ENCODE assay signal across 14 cellular contexts in genomic region chr19:47405854-47406417, GRCh38. TPM values are rescaled to one million over a fixed set of nuclear protein-coding genes. Genes with fewer than 3 reads are reported as not detected.
DNase-seq lines count a peak whose midpoint lies in the region; ATAC-seq and TF ChIP-seq lines count a peak whose summit lies in the region.
"Had no signal": no experiment of that assay in that cellular context is flagged by ENCODE, and none has a peak within 500 bp of the region (broad histone marks: within the 10 kb centered on the region; RNA-seq: fewer than 3 reads in every experiment).

No MANE protein-coding gene starts in this region.

- POLR2A ChIA-PET in Caco-2 (lab: Charles Lee): no interaction called here
- POLR2A ChIA-PET in WTC11 (lab: Charles Lee): no interaction called here

- intact Hi-C loops in Caco-2 (cut with micrococcal nuclease; ENCODE audit: unreplicated experiment): no loop called here
- intact Hi-C loops in lower leg skin (cut with DNase I; ENCODE audit: low total_unique reads): loop anchor here (10.0 kb wide), 1 partner anchor 101 kb away; the partner anchor contains the start of gene C5AR1

- H3K36me3 ChIP-seq in Caco-2 (ENCODE audit: control insufficient read depth, insufficient read depth, low read length): no peaks in the 10 kb centered on the region
- no peaks in the 10 kb centered on the region for H3K36me3 ChIP-seq in H7 (replicated peaks; ENCODE audit: control insufficient read depth, insufficient read depth, low read length)
- H3K36me3 ChIP-seq: BLaER1 treated with 17β-estradiol and CSF1 and Interleukin-3, amounts not matched to agents 10 nM and 100 nM had no signal

- peaks cover 30% of the 10 kb centered on the region for H3K27me3 Mint-ChIP-seq in Caco-2 (ENCODE audit: insufficient read depth, unreplicated experiment)
- peaks cover 14% of the 10 kb centered on the region for H3K27me3 Mint-ChIP-seq in WTC11 (ENCODE audit: low read depth)
- H3K27me3 Mint-ChIP-seq in endothelial cell (ENCODE audit: unreplicated experiment): peaks cover 8% of the 10 kb centered on the region

- 92% methylated on average over 5 of the region's 5 CpGs for WGBS in lower leg skin, 2 donors

- peaks cover 6% of the 10 kb centered on the region for H3K36me3 Mint-ChIP-seq in Caco-2 (ENCODE audit: insufficient read depth, unreplicated experiment)
- H3K36me3 Mint-ChIP-seq in WTC11: no peaks in the 10 kb centered on the region
- H3K36me3 Mint-ChIP-seq in endothelial cell (ENCODE audit: low read depth, unreplicated experiment): peaks cover 8% of the 10 kb centered on the region

- ATAC-seq in WTC11: no peak
- no peak for ATAC-seq in GM21390 (IDR thresholded peaks at IDR 0.05; ENCODE audit: unreplicated experiment)
- ATAC-seq: GM12878 had no signal

- TF ChIP-seq CTCF in Caco-2 (IDR thresholded peaks at IDR 0.05; ENCODE audit: insufficient read depth in 1 of 2, low read depth in 1 of 2, low read length in 1 of 2, severe bottlenecking in 1 of 2, unreplicated experiment in 1 of 2) (no peak), WTC11 (IDR thresholded peaks at IDR 0.05) (no peak), endothelial cell (IDR thresholded peaks at IDR 0.05; ENCODE audit: unreplicated experiment) (no peak), lower leg skin (IDR thresholded peaks at IDR 0.05) (no peak)

- 0 out of 2 replicates have a peak, but pooled peaks cover 4% of the 10 kb centered on the region for H3K4me1 ChIP-seq in Caco-2
- H3K4me1 ChIP-seq: BLaER1 treated with 17β-estradiol and CSF1 and Interleukin-3, amounts not matched to agents 10 nM and 100 nM had no signal

- H3K9me3 Mint-ChIP-seq in Caco-2 (ENCODE audit: unreplicated experiment) (peaks cover 20% of the 10 kb centered on the region), WTC11 (no peaks in the 10 kb centered on the region), endothelial cell (ENCODE audit: unreplicated experiment) (no peaks in the 10 kb centered on the region)

- H3K9me3 ChIP-seq in Caco-2: no peaks in the 10 kb centered on the region
- H3K9me3 ChIP-seq: BLaER1 treated with 17β-estradiol and CSF1 and Interleukin-3, amounts not matched to agents 10 nM and 100 nM had no signal

- BruUV-seq in Caco-2 (replicated peaks; lab: Mats Ljungman, UMichigan): TSS peak; percentile 67

- no peak overlapping the region for H3K4me3 Mint-ChIP-seq in Caco-2 (ENCODE audit: unreplicated experiment)
- peak overlapping the region; percentile 20; the same call in 1 of the 2 replicates for H3K4me3 Mint-ChIP-seq in WTC11
- H3K4me3 Mint-ChIP-seq in endothelial cell (ENCODE audit: unreplicated experiment): no peak overlapping the region
- H3K4me3 Mint-ChIP-seq: CD4-positive, CD25-positive, alpha-beta regulatory T cell had no signal

- no peak overlapping the region for H3K4me3 ChIP-seq in Caco-2 (ENCODE audit: low read depth, low read length)
- H3K4me3 ChIP-seq in H7 (ENCODE audit: insufficient read depth, low read depth, low read length): no peak overlapping the region
- no peak overlapping the region for H3K4me3 ChIP-seq in lower leg skin (ENCODE audit: low read depth, poor library complexity, severe bottlenecking)
- H3K4me3 ChIP-seq: BLaER1 treated with 17β-estradiol and CSF1 and Interleukin-3, amounts not matched to agents 10 nM and 100 nM; GM12878 had no signal

- H3K27ac Mint-ChIP-seq in Caco-2 (ENCODE audit: unreplicated experiment): no peak overlapping the region
- no peak overlapping the region for H3K27ac Mint-ChIP-seq in WTC11
- peak overlapping the region; percentile 11 for H3K27ac Mint-ChIP-seq in endothelial cell (ENCODE audit: unreplicated experiment)

- no peak for TF ChIP-seq POLR2A in lower leg skin (IDR thresholded peaks at IDR 0.05)

- H3K4me1 Mint-ChIP-seq in Caco-2 (ENCODE audit: low read depth, unreplicated experiment) (no peaks in the 10 kb centered on the region), WTC11 (0 out of 2 replicates have a peak, but pooled peaks cover 4% of the 10 kb centered on the region), endothelial cell (ENCODE audit: unreplicated experiment) (peaks cover 5% of the 10 kb centered on the region)
- H3K4me1 Mint-ChIP-seq: CD4-positive, CD25-positive, alpha-beta regulatory T cell had no signal

- H3K27me3 ChIP-seq in Caco-2 (replicated peaks; ENCODE audit: control insufficient read depth, insufficient read depth, low read length) (no peaks in the 10 kb centered on the region), H7 (ENCODE audit: control insufficient read depth, insufficient read depth, low read length) (no peaks in the 10 kb centered on the region)

- CTCF ChIA-PET in Caco-2 (lab: Charles Lee) (no interaction called here), WTC11 (lab: Charles Lee) (interaction anchor here (1.0 to 1.6 kb wide), 4 partner anchors 10 to 24 kb away, joined by 3 to 8 read pairs (median 4); no protein-coding TSS in a partner anchor)

- DNase-seq in Caco-2 (no peak), H7 (peak; percentile 6), WTC11 (ENCODE audit: low spot score) (no peak), endothelial cell (ENCODE audit: low spot score) (no peak), occipital lobe (lab: John Stamatoyannopoulos, UW) (no peak), AG08396 (ENCODE audit: low spot score) (no peak), lower leg skin (ENCODE audit: low spot score in 2 of 2) (no peak)
- DNase-seq: 8988T; Calu3; CD4-positive, CD25-positive, alpha-beta regulatory T cell; KBM-7 had no signal

TF ChIP-seq in WTC11, 78 proteins besides CTCF, POLR2A, EP300 and RAD21:
- TF ChIP-seq CREB1 (CRISPR knock-in tag; IDR thresholded peaks at IDR 0.05) (no peak), ELF4 (CRISPR knock-in tag; IDR thresholded peaks at IDR 0.05; ENCODE audit: low read depth) (no peak), ZBTB21 (CRISPR knock-in tag; IDR thresholded peaks at IDR 0.05; ENCODE audit: borderline replicate concordance) (no peak), ZNF416 (CRISPR knock-in tag; IDR thresholded peaks at IDR 0.05) (no peak), PRDM15 (CRISPR knock-in tag; IDR thresholded peaks at IDR 0.05) (no peak), RORB (CRISPR knock-in tag; IDR thresholded peaks at IDR 0.05) (no peak), OVOL2 (CRISPR knock-in tag; IDR thresholded peaks at IDR 0.05; ENCODE audit: borderline replicate concordance) (no peak), ZNF121 (CRISPR knock-in tag; IDR thresholded peaks at IDR 0.05) (no peak), IRF2 (CRISPR knock-in tag; IDR thresholded peaks at IDR 0.05; ENCODE audit: borderline replicate concordance, low read depth) (no peak), TEAD1 (CRISPR knock-in tag; IDR thresholded peaks at IDR 0.05) (no peak), ZNF232 (CRISPR knock-in tag; IDR thresholded peaks at IDR 0.05) (no peak), ZNF396 (CRISPR knock-in tag; IDR thresholded peaks at IDR 0.05; ENCODE audit: borderline replicate concordance) (no peak), CDX4 (CRISPR knock-in tag; IDR thresholded peaks at IDR 0.05; ENCODE audit: borderline replicate concordance) (no peak), E2F5 (CRISPR knock-in tag; IDR thresholded peaks at IDR 0.05) (no peak), NR1H2 (CRISPR knock-in tag; IDR thresholded peaks at IDR 0.05) (no peak)

RNA-seq across cellular contexts. Expression of gene MEIS3, which starts 13.4 kb away (rescaled TPM):
- total RNA-seq in Caco-2 (2022) (16.2 and 16.8 TPM in 2 replicates), WTC11 (2021) (38.5 to 51.1 TPM (median 48.4 TPM) in 3 replicates), endothelial cell (ENCODE audit: unreplicated experiment) (2.7 TPM), occipital lobe (74.6 TPM), lower leg skin (1 to 10 TPM; 1.9 to 8.5 (median 4.6) TPM)
- 87.0 and 134 TPM in 2 replicates for total RNA-seq in H7 (2014; rRNA removed; shearing (Covaris generic))
- total RNA-seq: CD4-positive, CD25-positive, alpha-beta regulatory T cell; GM12878 had no signal

RNA-seq across cellular contexts. Expression of gene DHX34, which starts 56.8 kb away (rescaled TPM):
- 28.7 TPM in 2 replicates for total RNA-seq in Caco-2 (2022)
- total RNA-seq in H7 (2014; rRNA removed; shearing (Covaris generic)): 34.6 and 40.0 TPM in 2 replicates
- total RNA-seq in WTC11 (2021): 35.6 to 36.5 TPM (median 35.6 TPM) in 3 replicates
- total RNA-seq in endothelial cell (ENCODE audit: unreplicated experiment): 19.4 TPM
- total RNA-seq in occipital lobe: 10.8 TPM
- 10 to 100 TPM; 11.1 to 28.7 (median 18.9) TPM for total RNA-seq in lower leg skin
